ENCODE assay signal across 12 cellular contexts in the genomic region with DNA sequence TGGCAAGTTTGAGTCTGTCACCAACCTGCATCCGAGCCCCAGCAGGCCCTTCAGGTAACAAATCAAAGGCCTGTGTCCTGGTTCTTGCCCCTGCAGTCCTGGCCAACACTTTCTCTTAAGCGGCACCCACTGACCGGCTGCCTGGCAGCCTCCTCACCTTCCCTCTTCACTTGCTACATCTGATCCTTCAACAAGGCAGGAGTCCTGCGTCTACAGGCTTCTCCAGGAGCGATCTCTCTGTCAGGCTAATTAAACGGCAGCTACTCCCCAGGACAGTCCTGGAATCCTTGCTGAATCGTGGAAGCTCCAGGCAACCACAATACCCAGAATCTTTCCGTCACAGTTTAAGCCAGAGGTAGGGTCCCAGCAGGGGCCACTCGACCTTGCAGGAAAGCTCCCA.
"Had no signal": no experiment of that assay in that cellular context is flagged by ENCODE, and none has a peak within 500 bp of the region (broad histone marks: within the 10 kb centered on the region; RNA-seq: fewer than 3 reads in every experiment).

No MANE protein-coding gene starts in this region.

- H3K4me3 ChIP-seq: testis had no signal

- ATAC-seq: natural killer cell treated with Interleukin-12 subunit alpha and Interleukin-12 subunit beta and Interleukin-15 and Interleukin-18, amount 100 ng/mL, for 72 hours had no signal

- H3K4me3 Mint-ChIP-seq: activated CD4-positive, alpha-beta T cell treated with anti-CD3 and anti-CD28 coated beads, Interleukin-2, amount 10 ng/mL, durations not matched to agents 24 days and 14 days; activated naive CD8-positive, alpha-beta T cell treated with anti-CD3 and anti-CD28 coated beads, Interleukin-2, amount 50 U/mL, for 24 hours; natural killer cell treated with Interleukin-12 subunit alpha and Interleukin-12 subunit beta and Interleukin-15 and Interleukin-18, amount 100 ng/mL, for 72 hours; T-helper 17 cell; WTC11 had no signal

- H3K9me3 Mint-ChIP-seq: activated CD4-positive, alpha-beta T cell treated with anti-CD3 and anti-CD28 coated beads, Interleukin-2, amount 10 ng/mL, durations not matched to agents 24 days and 14 days; activated naive CD8-positive, alpha-beta T cell treated with anti-CD3 and anti-CD28 coated beads, Interleukin-2, amount 50 U/mL, for 24 hours; natural killer cell treated with Interleukin-12 subunit alpha and Interleukin-12 subunit beta and Interleukin-15 and Interleukin-18, amount 100 ng/mL, for 72 hours had no signal

- H3K27me3 ChIP-seq: testis had no signal

- DNase-seq: cortex of kidney; effector CD8-positive, alpha-beta T cell; mammary epithelial cell; occipital lobe; stimulated activated CD4-positive, alpha-beta T cell treated with anti-CD3 and anti-CD28 coated beads, Interleukin-12 subunit alpha, Interleukin-12 subunit beta, amount 100 ng/mL, for 4 hours; T-helper 17 cell had no signal

- H3K27ac ChIP-seq: epithelial cell of prostate, testis had no signal

- H3K4me1 Mint-ChIP-seq: activated CD4-positive, alpha-beta T cell treated with anti-CD3 and anti-CD28 coated beads, Interleukin-2, amount 10 ng/mL, durations not matched to agents 24 days and 14 days had no signal

- H3K36me3 Mint-ChIP-seq: natural killer cell treated with Interleukin-12 subunit alpha and Interleukin-12 subunit beta and Interleukin-15 and Interleukin-18, amount 100 ng/mL, for 72 hours; WTC11 had no signal

- H3K4me1 ChIP-seq: testis had no signal

- H3K27ac Mint-ChIP-seq: activated CD4-positive, alpha-beta T cell treated with anti-CD3 and anti-CD28 coated beads, Interleukin-2, amount 10 ng/mL, durations not matched to agents 24 days and 14 days; activated naive CD8-positive, alpha-beta T cell treated with anti-CD3 and anti-CD28 coated beads, Interleukin-2, amount 50 U/mL, for 24 hours; natural killer cell treated with Interleukin-12 subunit alpha and Interleukin-12 subunit beta and Interleukin-15 and Interleukin-18, amount 100 ng/mL, for 72 hours; T-helper 17 cell; WTC11 had no signal

- H3K9me3 ChIP-seq: testis had no signal
